8 cellular contexts compared by ENCODE assay signal in the genomic region with DNA sequence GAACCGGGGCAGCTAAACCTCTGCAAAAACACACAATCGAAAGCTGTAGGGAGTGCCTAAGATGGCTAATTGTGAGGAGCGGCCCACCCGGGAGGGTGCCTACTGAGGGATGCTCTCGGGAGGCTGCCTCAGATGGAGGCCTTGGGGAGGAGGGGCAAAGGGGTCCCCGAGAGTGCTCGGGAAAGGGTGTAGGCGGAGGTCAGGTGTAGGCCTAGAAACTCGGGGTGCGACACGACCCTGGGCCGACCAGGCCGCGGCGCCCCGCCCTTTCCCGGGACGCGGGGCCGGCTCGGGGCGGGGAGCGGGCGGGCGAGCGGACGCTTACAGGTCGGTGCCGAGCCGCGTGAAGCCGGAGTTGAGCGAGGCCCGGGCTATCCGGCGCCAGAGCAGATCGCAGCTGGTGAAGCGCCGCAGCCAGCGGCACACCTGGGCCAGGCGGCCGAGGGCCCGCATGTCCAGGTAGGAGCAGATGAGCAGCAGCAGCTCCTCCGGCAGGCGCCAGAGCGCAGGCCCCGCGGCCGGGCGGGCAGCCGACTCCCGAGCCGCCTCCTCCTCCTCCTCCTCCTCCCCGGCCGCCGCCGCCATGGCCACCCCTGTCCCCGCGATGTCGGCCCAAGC. TPM values are rescaled to one million over a fixed set of nuclear protein-coding genes. Genes with fewer than 3 reads are reported as not detected.
A peak's percentile ranks its signal among the peaks of the same experiment; 100 is the strongest.
DNase-seq lines count a peak whose midpoint lies in the region; ATAC-seq, FAIRE-seq and TF ChIP-seq lines count a peak whose summit lies in the region.

No MANE protein-coding gene starts in this region.

- no peak overlapping the region for H2AFZ ChIP-seq in HepG2 (ENCODE audit: low read length)

- no peak for FAIRE-seq in HepG2 (lab: Jason Lieb, UNC)

- TF ChIP-seq EP300 in HepG2 (IDR thresholded peaks at IDR 0.05; ENCODE audit: low read depth in 2 of 2, low read length in 2 of 2) (no peak), HepG2 (CRISPR knock-in tag; IDR thresholded peaks at IDR 0.05; ENCODE audit: borderline replicate concordance) (0 out of 2 replicates have a peak, but pooled peaks have one; percentile 36)

- H3K27ac Mint-ChIP-seq in activated CD4-positive, alpha-beta T cell treated with anti-CD3 and anti-CD28 coated beads for 36 hours, result peak overlapping the region; percentile 97

- ATAC-seq in activated CD4-positive, alpha-beta T cell treated with anti-CD3 and anti-CD28 coated beads for 36 hours, result peak; percentile 76
- peak; percentile 87 for ATAC-seq in HepG2

- TF ChIP-seq CTCF in GM12865 (IDR thresholded peaks at IDR 0.05; ENCODE audit: insufficient read depth, low read depth, low read length, missing control alignments), result no peak
- no peak for TF ChIP-seq CTCF in HepG2 (CRISPR knock-in tag; IDR thresholded peaks at IDR 0.05)

- in situ Hi-C loops in HepG2 (cut with HindIII; ENCODE audit: extremely low pct_ligation_motif_present, low pct_unique_long_range_greater_than_20kb), result no loop called here

- H3K4me2 ChIP-seq in HepG2 (ENCODE audit: low read depth, low read length), result peak overlapping the region; percentile 67

- no TSS peak for BruUV-seq in HepG2 (replicated peaks; lab: Mats Ljungman, UMichigan)

- H3K4me3 Mint-ChIP-seq in activated CD4-positive, alpha-beta T cell treated with anti-CD3 and anti-CD28 coated beads for 36 hours, result peak overlapping the region; percentile 88

- no peaks in the 10 kb centered on the region for H3K27me3 ChIP-seq in H7 (ENCODE audit: control insufficient read depth, insufficient read depth, low read length)
- H3K27me3 ChIP-seq in MG63, result no peaks in the 10 kb centered on the region
- no peaks in the 10 kb centered on the region for H3K27me3 ChIP-seq in HepG2 (ENCODE audit: control insufficient read depth in 1 of 2, insufficient read depth in 2 of 2, low read length in 2 of 2)

- POLR2A ChIA-PET in activated CD4-positive, alpha-beta T cell treated with anti-CD3 and anti-CD28 coated beads for 36 hours (lab: Charles Lee), result interaction anchor here (0.5 to 1.2 kb wide), 2 partner anchors 124 to 314 kb away, joined by 3 to 4 read pairs; partner anchors contain the start of gene OGA
- POLR2A ChIA-PET in HepG2 (lab: Yijun Ruan, JAX), result interaction anchor here (1.0 to 1.8 kb wide), 6 partner anchors 9 to 125 kb away, joined by 3 to 7 read pairs (median 4); partner anchors contain the start of genes DPCD, NPM3 and POLL

- CTCF ChIA-PET in activated CD4-positive, alpha-beta T cell treated with anti-CD3 and anti-CD28 coated beads for 36 hours (lab: Charles Lee), result interaction anchor here (1.0 to 2.2 kb wide), 5 partner anchors 10 to 89 kb away, joined by 4 to 7 read pairs (median 5); partner anchors contain the start of gene NPM3
- CTCF ChIA-PET in HepG2 (lab: Yijun Ruan, JAX; ENCODE audit: low intra/inter-chr PET ratio, low total read pairs), result no interaction called here

- intact Hi-C loops in activated CD4-positive, alpha-beta T cell treated with anti-CD3 and anti-CD28 coated beads for 36 hours (cut with DNase I, micrococcal nuclease), result loop anchor here (1.0 to 10.0 kb wide), 7 partner anchors 87 to 1157 kb away; partner anchors contain the start of genes DPCD (in 1 of the 2), HIF1AN (in 1 of the 2), HPS6 (in 1 of the 2) and OGA (in 1 of the 2)
- intact Hi-C loops in HepG2 (cut with micrococcal nuclease; ENCODE audit: unreplicated experiment), result no loop called here

- H3K27me3 Mint-ChIP-seq in activated CD4-positive, alpha-beta T cell treated with anti-CD3 and anti-CD28 coated beads for 36 hours, result no peaks in the 10 kb centered on the region

- 2% methylated on average over 10 of the region's 60 CpGs for WGBS in HepG2 (ENCODE audit: low lambda C conversion rate)

- peaks cover 6% of the 10 kb centered on the region for H3K36me3 Mint-ChIP-seq in activated CD4-positive, alpha-beta T cell treated with anti-CD3 and anti-CD28 coated beads for 36 hours (ENCODE audit: low read depth)

- peak; percentile 55 to 59; a peak in 3 of 4 replicates for TF ChIP-seq POLR2A in HepG2 (IDR thresholded peaks at IDR 0.05; ENCODE audit: insufficient read depth in 1 of 2, low read depth in 2 of 2, low read length in 2 of 2)

- H3K9ac ChIP-seq in HepG2 (ENCODE audit: insufficient read depth, low read depth, low read length), result peak overlapping the region; percentile 89

- peaks cover 42% of the 10 kb centered on the region for H3K4me1 Mint-ChIP-seq in activated CD4-positive, alpha-beta T cell treated with anti-CD3 and anti-CD28 coated beads for 36 hours

- H3K4me3 ChIP-seq in GM12865 (ENCODE audit: low read depth, low read length), result peak overlapping the region; percentile 72
- peak overlapping the region; percentile 87 for H3K4me3 ChIP-seq in H7 (ENCODE audit: insufficient read depth, low read depth, low read length)
- peak overlapping the region; percentile 81 for H3K4me3 ChIP-seq in MG63
- peak overlapping the region; percentile 69 to 99 (median 81) for H3K4me3 ChIP-seq in HepG2 (replicated peaks in 1 of 3; ENCODE audit: insufficient read depth in 1 of 3, low read depth in 2 of 3, low read length in 3 of 3)

- H3K36me3 ChIP-seq in H7 (replicated peaks; ENCODE audit: control insufficient read depth, insufficient read depth, low read length) (no peaks in the 10 kb centered on the region), MG63 (no peaks in the 10 kb centered on the region), HepG2 (replicated peaks in 1 of 2; ENCODE audit: control insufficient read depth in 1 of 2, insufficient read depth in 2 of 2, low read length in 2 of 2) (no peaks in the 10 kb centered on the region)

- DNase-seq in GM12865 (ENCODE audit: low read depth) (peak; percentile 83), H7 (peak; percentile 84), MG63 (peak; percentile 66), HepG2 (ENCODE audit: low spot score) (peak; percentile 10), COR-L47 (lab: John Stamatoyannopoulos, UW) (no peak)
- DNase-seq in activated CD4-positive, alpha-beta T cell treated with anti-CD3 and anti-CD28 coated beads for 36 hours, result peak; percentile 80
- DNase-seq in stimulated activated CD4-positive, alpha-beta T cell treated with anti-CD3 and anti-CD28 coated beads, Interleukin-4, amount 100 ng/mL, for 24 hours, result peak; percentile 66

- no peaks in the 10 kb centered on the region for H4K20me1 ChIP-seq in HepG2 (ENCODE audit: insufficient read depth, low read length)

- 0 out of 2 replicates have a peak, but pooled peaks have one; percentile 13 for TF ChIP-seq RAD21 in HepG2 (CRISPR knock-in tag; IDR thresholded peaks at IDR 0.05)

- peaks cover 17% of the 10 kb centered on the region for H3K79me2 ChIP-seq in HepG2 (ENCODE audit: insufficient read depth, low read length)

- peaks cover 44% of the 10 kb centered on the region for H3K4me1 ChIP-seq in HepG2 (ENCODE audit: insufficient read depth, low read length)

- no peaks in the 10 kb centered on the region for H3K9me3 Mint-ChIP-seq in activated CD4-positive, alpha-beta T cell treated with anti-CD3 and anti-CD28 coated beads for 36 hours (ENCODE audit: low read depth)

- H3K9me3 ChIP-seq in MG63 (no peaks in the 10 kb centered on the region), HepG2 (ENCODE audit: low read length) (no peaks in the 10 kb centered on the region)

- H3K27ac ChIP-seq in cingulate gyrus (ENCODE audit: low read depth, low read length) (peak overlapping the region; percentile 91), HepG2 (ENCODE audit: extremely low read length, insufficient read depth, low read length) (peak overlapping the region; percentile 88)

TF ChIP-seq in HepG2, 621 proteins besides CTCF, POLR2A, EP300 and RAD21 (continues in another document):
- TF ChIP-seq ZBTB21 (CRISPR knock-in tag; IDR thresholded peaks at IDR 0.05) (no peak), ZSCAN31 (CRISPR knock-in tag; IDR thresholded peaks at IDR 0.05; ENCODE audit: low read depth) (no peak), DR1 (CRISPR knock-in tag; IDR thresholded peaks at IDR 0.05) (no peak), ZKSCAN5 (CRISPR knock-in tag; IDR thresholded peaks at IDR 0.05) (no peak), PAX8 (CRISPR knock-in tag; IDR thresholded peaks at IDR 0.05; ENCODE audit: borderline replicate concordance) (no peak), ERF (CRISPR knock-in tag; IDR thresholded peaks at IDR 0.05) (peak; percentile 52; the same call in 1 of the 2 replicates), ZNF292 (CRISPR knock-in tag; IDR thresholded peaks at IDR 0.05; ENCODE audit: borderline replicate concordance, low read depth) (no peak), PLRG1 (conservative IDR thresholded peaks at IDR 0.05) (no peak), HNF4A (CRISPR knock-in tag; IDR thresholded peaks at IDR 0.05) (no peak), TCF12 (IDR thresholded peaks at IDR 0.05) (no peak), TCF12 (CRISPR knock-in tag; IDR thresholded peaks at IDR 0.05) (peak; percentile 88; the same call in 1 of the 2 replicates), TAF1 (CRISPR knock-in tag; IDR thresholded peaks at IDR 0.05) (peak; percentile 38; the same call in 1 of the 2 replicates)

RNA-seq across cellular contexts. Expression of gene FBXW4, which starts 0.8 kb away (rescaled TPM):
- total RNA-seq in H7 (2014; rRNA removed; shearing (Covaris generic)), result 25.2 and 25.4 TPM in 2 replicates
- 13.8 and 25.4 TPM in 2 replicates for total RNA-seq in MG63 (2014; rRNA removed; shearing (Covaris generic); ENCODE audit: low replicate concordance)
- 10 to 100 TPM; 34.7 to 36.3 TPM for total RNA-seq in activated CD4-positive, alpha-beta T cell treated with anti-CD3 and anti-CD28 coated beads for 36 hours
- 15.0 and 23.5 TPM in 2 replicates for total RNA-seq in HepG2 (2016; rRNA removed; fragmentation: Illumina TruSeq; extraction: Trizol)
- total RNA-seq in HepG2 (2016; cell fraction: cytosol; rRNA removed; fragmentation: Illumina TruSeq; extraction: Trizol; ENCODE audit: low read depth), result 95.9 and 111 TPM in 2 replicates
- total RNA-seq in HepG2 (2016; cell fraction: insoluble cytoplasmic fraction; rRNA removed; fragmentation: Illumina TruSeq; extraction: Trizol), result 13.0 and 28.6 TPM in 2 replicates
- total RNA-seq in HepG2 (2016; cell fraction: membrane; rRNA removed; fragmentation: Illumina TruSeq; extraction: Trizol), result 47.9 and 51.4 TPM in 2 replicates
- total RNA-seq in HepG2 (2016; cell fraction: nucleus; rRNA removed; fragmentation: Illumina TruSeq; extraction: Trizol), result 18.2 and 18.7 TPM in 2 replicates
- polyA plus RNA-seq in HepG2 (2011; rRNA removed), result 33.6 and 33.7 TPM in 2 replicates
- polyA plus RNA-seq in HepG2 (2011; cell fraction: cytosol; rRNA removed), result 27.2 and 39.3 TPM in 2 replicates
- polyA plus RNA-seq in HepG2 (2011; cell fraction: nucleus; rRNA removed), result 25.6 and 28.0 TPM in 2 replicates
- 25.5 and 27.0 TPM in 2 replicates for polyA plus RNA-seq in HepG2 (2012)
- 12.4 and 14.7 TPM in 2 replicates for polyA plus RNA-seq in HepG2 (2016; cell fraction: cytosol; fragmentation: Illumina TruSeq; extraction: Trizol; ENCODE audit: low read depth)
- 19.7 and 26.9 TPM in 2 replicates for polyA plus RNA-seq in HepG2 (2016; cell fraction: insoluble cytoplasmic fraction; fragmentation: Illumina TruSeq; extraction: Trizol; ENCODE audit: low read depth)
- 24.1 and 30.0 TPM in 2 replicates for polyA plus RNA-seq in HepG2 (2016; cell fraction: membrane; fragmentation: Illumina TruSeq; extraction: Trizol; ENCODE audit: low read depth)
- 25.0 and 29.9 TPM in 2 replicates for polyA plus RNA-seq in HepG2 (2016; cell fraction: nucleus; fragmentation: Illumina TruSeq; extraction: Trizol; ENCODE audit: insufficient read depth, low read depth)
- polyA minus RNA-seq in HepG2 (2011; rRNA and poly(A)+ RNA removed; ENCODE audit: low replicate concordance), result 66.7 and 69.3 TPM in 2 replicates
- polyA minus RNA-seq in HepG2 (2011; cell fraction: cytosol; rRNA and poly(A)+ RNA removed), result 16.3 and 20.3 TPM in 2 replicates
- 23.6 and 29.8 TPM in 2 replicates for polyA minus RNA-seq in HepG2 (2011; cell fraction: nucleus; rRNA and poly(A)+ RNA removed)
